Comparison of ENCODE assay signal across 6 cellular contexts in the genomic region with DNA sequence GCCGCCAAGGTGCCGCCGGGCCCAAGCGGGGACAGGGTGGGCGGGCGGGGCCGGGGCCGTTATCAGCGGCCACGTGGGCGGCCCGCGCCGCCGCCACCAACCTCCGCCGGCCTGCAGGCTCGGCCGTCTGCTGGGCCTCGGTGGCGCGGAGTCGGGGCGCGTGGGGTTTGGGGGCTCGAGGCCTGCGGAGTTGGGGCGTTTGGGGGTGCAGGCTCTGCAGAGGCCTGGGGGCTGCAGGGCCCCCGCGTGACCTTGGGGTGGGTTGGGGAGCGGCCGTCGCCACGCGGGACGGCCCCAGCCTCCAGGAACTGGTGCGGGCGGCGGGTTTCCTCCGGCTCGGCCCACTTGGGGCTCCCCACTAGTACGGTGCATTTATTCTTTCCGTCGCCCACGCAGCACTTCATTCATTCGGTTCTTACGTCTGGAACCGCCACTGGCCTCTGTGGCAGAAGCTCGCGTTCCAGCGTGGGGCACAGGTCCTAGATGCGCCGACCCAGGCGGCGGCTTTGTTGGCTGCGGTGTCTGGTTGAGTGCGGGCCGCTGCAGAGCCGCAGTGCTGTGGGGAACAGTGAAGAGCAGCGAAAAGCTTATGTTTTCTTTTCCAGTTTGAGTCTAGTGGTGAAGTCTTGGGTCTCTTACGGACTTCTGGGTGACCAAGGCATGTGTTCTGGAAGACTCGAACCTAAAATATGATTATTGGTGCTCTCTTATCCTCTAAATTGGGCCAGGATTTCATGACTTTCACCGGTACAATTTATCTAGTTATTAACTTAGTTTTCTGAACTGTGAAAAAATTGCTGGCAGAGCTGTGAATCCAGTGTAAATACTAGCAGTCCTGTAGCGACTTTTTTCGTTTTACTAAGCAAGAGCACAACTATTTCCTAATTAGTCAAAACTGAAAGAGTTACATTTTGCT. TPM values are rescaled to one million over a fixed set of nuclear protein-coding genes. Genes with fewer than 3 reads are reported as not detected.
A peak's percentile ranks its signal among the peaks of the same experiment; 100 is the strongest.
DNase-seq lines count a peak whose midpoint lies in the region; ATAC-seq and TF ChIP-seq lines count a peak whose summit lies in the region.

No MANE protein-coding gene starts in this region.

- H3K4me3 ChIP-seq in lower lobe of right lung = peak overlapping the region; percentile 79
- peak overlapping the region; percentile 84 to 98 (median 96) for H3K4me3 ChIP-seq in tibial nerve

- H3K4me1 ChIP-seq in lower lobe of right lung (peaks cover 39% of the 10 kb centered on the region), tibial nerve (peaks cover 0 to 81% (median 24%) of the 10 kb centered on the region in 4 donors)

- WGBS in tibial nerve, 2 donors = 0 to 2% methylated on average over 23 to 41 of the region's 65 CpGs

- H3K27me3 ChIP-seq in lower lobe of right lung (ENCODE audit: low read depth) = no peaks in the 10 kb centered on the region
- no peaks in the 10 kb centered on the region for H3K27me3 ChIP-seq in tibial nerve

- TF ChIP-seq POLR2A in tibial nerve (IDR thresholded peaks at IDR 0.05) = no peak

- peak; percentile 73 for DNase-seq in HT-29 (ENCODE audit: low spot score)
- DNase-seq in activated naive CD4-positive, alpha-beta T cell (lab: John Stamatoyannopoulos, UW) = peak; percentile 16 to 54 (median 40)
- DNase-seq in lower lobe of right lung = peak; percentile 61
- no peak for DNase-seq in tibial nerve (ENCODE audit: low spot score in 2 of 2)
- no peak for DNase-seq in KG1 (lab: John Stamatoyannopoulos, UW)

- H3K27ac ChIP-seq in lower lobe of right lung = peak overlapping the region; percentile 87
- H3K27ac ChIP-seq in tibial nerve = peak overlapping the region; percentile 6 to 92 (median 80)

- TF ChIP-seq CTCF in lower lobe of right lung (IDR thresholded peaks at IDR 0.05) (no peak), tibial nerve (IDR thresholded peaks at IDR 0.05) (no peak)

- H3K9me3 ChIP-seq in lower lobe of right lung (no peaks in the 10 kb centered on the region), tibial nerve (no peaks in the 10 kb centered on the region)

- intact Hi-C loops in lower lobe of right lung (cut with DNase I) = no loop called here

- no peak for TF ChIP-seq EP300 in tibial nerve (IDR thresholded peaks at IDR 0.05)

- ATAC-seq in GM19023 (IDR thresholded peaks at IDR 0.05; ENCODE audit: unreplicated experiment) = peak; percentile 18
- ATAC-seq in lower lobe of right lung = peak; percentile 6 to 35

- peaks cover 60% of the 10 kb centered on the region for H3K36me3 ChIP-seq in lower lobe of right lung
- H3K36me3 ChIP-seq in tibial nerve = peaks cover 0 to 66% (median 5%) of the 10 kb centered on the region in 3 donors

RNA-seq across cellular contexts. Expression of a gene that starts 0.9 kb away (rescaled TPM):
- 241 and 278 TPM in 2 replicates for total RNA-seq in HT-29 (2014; rRNA removed; shearing (Covaris generic))
- 70.4 TPM for total RNA-seq in lower lobe of right lung
- 100 to 1,000 TPM in 1 of 4 donors, 10 to 100 TPM in 3; 39.0 to 139 (median 55.9) TPM for total RNA-seq in tibial nerve

RNA-seq across cellular contexts. Expression of a gene that starts 2.0 kb away (rescaled TPM):
- total RNA-seq in HT-29 (2014; rRNA removed; shearing (Covaris generic)) = 978 and 1,308 TPM in 2 replicates
- total RNA-seq in lower lobe of right lung (58.3 TPM), tibial nerve (100 to 1,000 TPM; 135 to 238 (median 176) TPM)

RNA-seq across cellular contexts. Expression of a gene that starts 13.7 kb away (rescaled TPM):
- total RNA-seq in HT-29 (2014; rRNA removed; shearing (Covaris generic)) = 62.9 and 94.8 TPM in 2 replicates
- 77.2 TPM for total RNA-seq in lower lobe of right lung
- total RNA-seq in tibial nerve = 10 to 100 TPM; 40.6 to 53.7 (median 47.4) TPM

RNA-seq across cellular contexts. Expression of a gene that starts 32.9 kb away (rescaled TPM):
- 0.20 and 0.34 TPM in 2 replicates for total RNA-seq in HT-29 (2014; rRNA removed; shearing (Covaris generic))
- total RNA-seq in lower lobe of right lung (0.77 TPM), tibial nerve (10 to 100 TPM in 1 of 4 donors, 1 to 10 TPM in 3; 1.5 to 12.4 (median 6.6) TPM)

RNA-seq across cellular contexts. Expression of a gene that starts 37.9 kb away (rescaled TPM):
- total RNA-seq in HT-29 (2014; rRNA removed; shearing (Covaris generic)) = 74.9 and 87.2 TPM in 2 replicates
- total RNA-seq in lower lobe of right lung (29.5 TPM), tibial nerve (10 to 100 TPM; 23.0 to 35.1 (median 26.0) TPM)

Comparison
In these comparisons a context has a peak if more than half of its experiments do, and no peak if none do; other contexts are left out.
1. DNase-seq: peak in HT-29 (single experiment), activated naive CD4-positive, alpha-beta T cell (4 of 4) and lower lobe of right lung (single experiment); none in tibial nerve (0 of 2) and KG1 (single experiment).